Comparison of ENCODE assay signal across 21 cellular contexts in the genomic region with DNA sequence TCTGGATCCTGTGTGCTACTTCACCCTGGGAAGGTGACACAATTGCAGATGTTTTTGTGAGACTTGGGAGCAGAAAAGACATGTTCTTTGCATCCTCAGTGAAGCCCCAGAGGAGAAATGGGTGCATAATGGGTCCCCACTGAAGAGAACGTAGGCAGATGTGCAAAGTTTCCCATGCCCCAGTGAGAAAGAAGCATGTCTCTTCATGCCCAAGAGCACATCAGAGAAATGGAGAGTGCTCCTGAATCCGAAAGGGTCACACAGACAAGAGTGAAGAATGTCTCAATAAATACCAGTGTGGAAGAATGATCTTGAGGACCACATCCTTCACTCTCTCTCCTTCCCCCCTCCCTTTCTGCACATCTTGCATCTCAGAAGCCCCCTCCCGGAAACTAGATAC. TPM values are rescaled to one million over a fixed set of nuclear protein-coding genes. Genes with fewer than 3 reads are reported as not detected.
DNase-seq lines count a peak whose midpoint lies in the region; ATAC-seq, FAIRE-seq and TF ChIP-seq lines count a peak whose summit lies in the region.
"Had no signal": no experiment of that assay in that cellular context is flagged by ENCODE, and none has a peak within 500 bp of the region (broad histone marks: within the 10 kb centered on the region; RNA-seq: fewer than 3 reads in every experiment).

No MANE protein-coding gene starts in this region.

- no peak overlapping the region for H3K4me3 Mint-ChIP-seq in nephron
- H3K4me3 Mint-ChIP-seq in activated naive CD8-positive, alpha-beta T cell treated with anti-CD3 and anti-CD28 coated beads for 36 hours, result no peak overlapping the region
- H3K4me3 Mint-ChIP-seq: B cell, CD14-positive monocyte had no signal

- H2AK9ac ChIP-seq in IMR-90 (replicated peaks; ENCODE audit: low read depth, low read length, poor library complexity), result peak overlapping the region; percentile 6

- H3K27me3 ChIP-seq in IMR-90 (ENCODE audit: control insufficient read depth, insufficient read depth, low read length), result no peaks in the 10 kb centered on the region
- no peaks in the 10 kb centered on the region for H3K27me3 ChIP-seq in mammary epithelial cell (ENCODE audit: insufficient read depth, low read length)
- H3K27me3 ChIP-seq in tibial nerve, result no peaks in the 10 kb centered on the region
- H3K27me3 ChIP-seq: MG63 had no signal

- peaks cover 94% of the 10 kb centered on the region for H3K4me1 ChIP-seq in A549
- H3K4me1 ChIP-seq in IMR-90 (ENCODE audit: control insufficient read depth, insufficient read depth, low read length), result peaks cover 27% of the 10 kb centered on the region
- H3K4me1 ChIP-seq in mammary epithelial cell (ENCODE audit: insufficient read depth, low read length), result peaks cover 39% of the 10 kb centered on the region
- peaks cover 0 to 27% (median 3%) of the 10 kb centered on the region in 4 donors for H3K4me1 ChIP-seq in tibial nerve

- peak overlapping the region; percentile 26 for H3K14ac ChIP-seq in IMR-90 (replicated peaks; ENCODE audit: low read depth, low read length)

- H2BK15ac ChIP-seq in IMR-90 (ENCODE audit: low read depth, low read length), result peak overlapping the region; percentile 57; the same call in 2 of the 3 replicates

- H3K18ac ChIP-seq in IMR-90 (ENCODE audit: low read depth, low read length), result peak overlapping the region; percentile 67

- intact Hi-C loops in IMR-90 (cut with micrococcal nuclease), result loop anchor here (5.0 kb wide), 1 partner anchor 675 kb away; no protein-coding TSS in a partner anchor
- intact Hi-C loops in mammary epithelial cell (cut with micrococcal nuclease), result loop anchor here (10.0 kb wide), 1 partner anchor 262 kb away; no protein-coding TSS in a partner anchor

- H2AFZ ChIP-seq in IMR-90 (replicated peaks; ENCODE audit: low read length, poor library complexity) (no peak overlapping the region), mammary epithelial cell (ENCODE audit: low read depth, low read length) (peak overlapping the region; percentile 37)

- no peak overlapping the region for H3K56ac ChIP-seq in IMR-90 (ENCODE audit: extremely low read depth, insufficient read depth, low read length)

- ATAC-seq in A549, result no peak
- no peak for ATAC-seq in IMR-90 (ENCODE audit: low read depth)

- peaks cover 13% of the 10 kb centered on the region for H3K9me1 ChIP-seq in IMR-90 (ENCODE audit: insufficient read depth, low read length)

- BruUV-seq in IMR-90 (replicated peaks; lab: Mats Ljungman, UMichigan), result no TSS peak
- BruUV-seq in mammary epithelial cell (replicated peaks; lab: Mats Ljungman, UMichigan), result no TSS peak

- H3K4me3 ChIP-seq in A549, result no peak overlapping the region
- no peak overlapping the region for H3K4me3 ChIP-seq in IMR-90 (ENCODE audit: insufficient read depth, low read depth, low read length)
- H3K4me3 ChIP-seq in mammary epithelial cell (replicated peaks in 1 of 3; ENCODE audit: insufficient read depth in 1 of 3, low read depth in 2 of 3, low read length in 3 of 3), result no peak overlapping the region
- no peak overlapping the region for H3K4me3 ChIP-seq in tibial nerve
- H3K4me3 ChIP-seq: MG63 had no signal

- peaks cover 11% of the 10 kb centered on the region for H3K9me3 Mint-ChIP-seq in nephron
- peaks cover 7% of the 10 kb centered on the region for H3K9me3 Mint-ChIP-seq in activated naive CD8-positive, alpha-beta T cell treated with anti-CD3 and anti-CD28 coated beads for 36 hours

- in situ Hi-C loops in IMR-90 (cut with MboI; ENCODE audit: low sequenced_read_pairs) (no loop called here), mammary epithelial cell (cut with MboI; ENCODE audit: low sequenced_read_pairs in 2 of 2) (loop anchor here (5.0 to 25.0 kb wide), 2 partner anchors 180 to 665 kb away; no protein-coding TSS in a partner anchor)

- H3K36me3 Mint-ChIP-seq in nephron (ENCODE audit: low read depth), result peaks cover 12% of the 10 kb centered on the region
- H3K36me3 Mint-ChIP-seq in activated naive CD8-positive, alpha-beta T cell treated with anti-CD3 and anti-CD28 coated beads for 36 hours, result peaks cover 7% of the 10 kb centered on the region

- H3K27me3 Mint-ChIP-seq in nephron (ENCODE audit: low read depth), result no peaks in the 10 kb centered on the region
- H3K27me3 Mint-ChIP-seq in activated naive CD8-positive, alpha-beta T cell treated with anti-CD3 and anti-CD28 coated beads for 36 hours, result no peaks in the 10 kb centered on the region
- H3K27me3 Mint-ChIP-seq: B cell had no signal

- no peaks in the 10 kb centered on the region for H3K9me3 ChIP-seq in A549
- H3K9me3 ChIP-seq in IMR-90 (ENCODE audit: control insufficient read depth, insufficient read depth, low read length), result no peaks in the 10 kb centered on the region; the same call in 1 of the 2 replicates
- peaks cover 6% of the 10 kb centered on the region for H3K9me3 ChIP-seq in mammary epithelial cell (replicated peaks; ENCODE audit: insufficient read depth, low read length)
- H3K9me3 ChIP-seq in tibial nerve, result peaks cover 0 to 6% (median 0%) of the 10 kb centered on the region in 4 donors

- peaks cover 42% of the 10 kb centered on the region for H3K4me1 Mint-ChIP-seq in nephron
- peaks cover 6% of the 10 kb centered on the region for H3K4me1 Mint-ChIP-seq in activated naive CD8-positive, alpha-beta T cell treated with anti-CD3 and anti-CD28 coated beads for 36 hours
- H3K4me1 Mint-ChIP-seq: B cell, CD14-positive monocyte had no signal

- peak overlapping the region; percentile 3 to 64; a peak in 3 of 4 replicates for H4K8ac ChIP-seq in IMR-90 (ENCODE audit: low read depth in 2 of 2, low read length in 2 of 2)

- POLR2A ChIA-PET in A549 (lab: Yijun Ruan, JAX), result no interaction called here
- POLR2A ChIA-PET in IMR-90 (lab: Charles Lee; ENCODE audit: unreplicated experiment), result no interaction called here

- peak overlapping the region; percentile 100 for H2BK120ac ChIP-seq in IMR-90 (ENCODE audit: low read depth, low read length)

- dilution Hi-C loops in IMR-90 (cut with HindIII; ENCODE audit: low sequenced_read_pairs, unreplicated experiment), result no loop called here
- dilution Hi-C loops in mammary epithelial cell (cut with HindIII; ENCODE audit: low sequenced_read_pairs), result no loop called here

- TF ChIP-seq CTCF in A549 (IDR thresholded peaks at IDR 0.05), result no peak
- no peak for TF ChIP-seq CTCF in IMR-90 (conservative IDR thresholded peaks at IDR 0.05; ENCODE audit: low read depth, low read length)
- TF ChIP-seq CTCF in mammary epithelial cell (conservative IDR thresholded peaks at IDR 0.05 in 1 of 2, IDR thresholded peaks at IDR 0.05 in 1 of 2; ENCODE audit: extremely low read depth in 1 of 2, insufficient read depth in 1 of 2, low read depth in 1 of 2, low read length in 2 of 2), result no peak
- TF ChIP-seq CTCF in nephron (IDR thresholded peaks at IDR 0.05; ENCODE audit: unreplicated experiment in 3 of 3), result no peak
- TF ChIP-seq CTCF in tibial nerve (IDR thresholded peaks at IDR 0.05), result no peak

- no peaks in the 10 kb centered on the region for H3K79me2 ChIP-seq in mammary epithelial cell (ENCODE audit: insufficient read depth, low read length)

- H4K20me1 ChIP-seq in IMR-90 (ENCODE audit: insufficient read depth, low read length), result no peaks in the 10 kb centered on the region
- H4K20me1 ChIP-seq in mammary epithelial cell (ENCODE audit: insufficient read depth, low read length), result no peaks in the 10 kb centered on the region

- TF ChIP-seq EP300 in A549 (IDR thresholded peaks at IDR 0.05) (no peak), tibial nerve (IDR thresholded peaks at IDR 0.05) (no peak)

- H2BK5ac ChIP-seq in IMR-90 (ENCODE audit: low read depth, low read length, poor library complexity, severe bottlenecking), result peak overlapping the region; percentile 98

- peak overlapping the region; percentile 8 to 98 (median 95) for H3K27ac Mint-ChIP-seq in nephron
- H3K27ac Mint-ChIP-seq in activated naive CD8-positive, alpha-beta T cell treated with anti-CD3 and anti-CD28 coated beads for 36 hours, result no peak overlapping the region
- H3K27ac Mint-ChIP-seq: B cell had no signal

- peak overlapping the region; percentile 75 for H3K4me2 ChIP-seq in A549
- no peak overlapping the region for H3K4me2 ChIP-seq in IMR-90 (ENCODE audit: low read depth, low read length)
- H3K4me2 ChIP-seq in mammary epithelial cell (ENCODE audit: insufficient read depth, low read depth, low read length), result no peak overlapping the region

- H3K23ac ChIP-seq in IMR-90 (ENCODE audit: low read depth, low read length), result peak overlapping the region; percentile 40; the same call in 1 of the 2 replicates

- H4K91ac ChIP-seq in IMR-90 (ENCODE audit: insufficient read depth, low read depth, low read length), result peak overlapping the region; percentile 63

- peak overlapping the region; percentile 100 for H3K4ac ChIP-seq in IMR-90 (ENCODE audit: low read depth, low read length)

- WGBS in A549 (ENCODE audit: missing lambda C conversion rate), result 93% methylated on average over 3 of the region's 3 CpGs
- 100% methylated on average over 1 of the region's 3 CpGs; no CpG with 5 or more reads in 1 of the 2 experiments for WGBS in IMR-90 (ENCODE audit: extremely low coverage in 2 of 2, insufficient read length in 1 of 2), 2 experiments
- WGBS in mammary epithelial cell (ENCODE audit: low coverage, missing lambda C conversion rate), result 54% methylated on average over 3 of the region's 3 CpGs
- WGBS in tibial nerve, 2 donors, result 90 to 97% methylated on average over 3 of the region's 3 CpGs

- no peak for FAIRE-seq in A549 (lab: Jason Lieb, UNC)
- FAIRE-seq: A204.1 had no signal

- H3K9ac ChIP-seq in IMR-90 (ENCODE audit: low read depth, low read length) (0 out of 2 replicates have a peak overlapping the region, but pooled peaks have one; percentile 9), mammary epithelial cell (ENCODE audit: insufficient read depth, low read length) (no peak overlapping the region)
- H3K9ac ChIP-seq: SK-N-SH had no signal

- H3K79me1 ChIP-seq in IMR-90 (ENCODE audit: low read depth in 1 of 2, low read length in 2 of 2), result peaks cover 0 to 10% of the 10 kb centered on the region in 2 experiments; a peak in 2 of 4 replicates

- DNase-seq in A549 (ENCODE audit: low read depth in 1 of 2, low spot score in 1 of 2) (no peak), IMR-90 (no peak), mammary epithelial cell (no peak), tibial nerve (ENCODE audit: low spot score in 2 of 2) (no peak)
- DNase-seq in stimulated activated naive CD4-positive, alpha-beta T cell (lab: John Stamatoyannopoulos, UW), result no peak
- DNase-seq in activated naive CD8-positive, alpha-beta T cell treated with anti-CD3 and anti-CD28 coated beads for 36 hours, result no peak
- DNase-seq: DMS79, H7, Kasumi-1, MG63, NCI-H1417, NCI-H1694 treated with DMSO at 0.1 percent for 48 hours, NCI-H2081 treated with DMSO at 0.1 percent for 48 hours, NCI-H748 treated with DMSO at 0.1 percent for 48 hours, SIG-M5, SK-N-SH had no signal

- peak overlapping the region; percentile 83 for H2BK20ac ChIP-seq in IMR-90 (ENCODE audit: low read depth, low read length)

- peak overlapping the region; percentile 76 for H4K5ac ChIP-seq in IMR-90 (ENCODE audit: low read depth, low read length)

- CTCF ChIA-PET in A549 (lab: Yijun Ruan, JAX), result interaction anchor here (1.1 to 10.1 kb wide), 3 partner anchors 9 to 250 kb away, joined by 3 to 138 read pairs (median 19); no protein-coding TSS in a partner anchor
- CTCF ChIA-PET in IMR-90 (lab: Yijun Ruan, JAX), result no interaction called here
- CTCF ChIA-PET in mammary epithelial cell (lab: Charles Lee; ENCODE audit: low non-redundant PET), result no interaction called here

- TF ChIP-seq POLR2A in A549 (IDR thresholded peaks at IDR 0.05; ENCODE audit: low read length), result no peak
- TF ChIP-seq POLR2A in IMR-90 (IDR thresholded peaks at IDR 0.05; ENCODE audit: low read depth, low read length), result no peak
- no peak for TF ChIP-seq POLR2A in tibial nerve (IDR thresholded peaks at IDR 0.05)

- TF ChIP-seq RAD21 in A549 (conservative IDR thresholded peaks at IDR 0.05 in 1 of 2, IDR thresholded peaks at IDR 0.05 in 1 of 2), result no peak
- no peak for TF ChIP-seq RAD21 in IMR-90 (IDR thresholded peaks at IDR 0.05; ENCODE audit: low read length)

- H3K36me3 ChIP-seq in IMR-90 (ENCODE audit: control insufficient read depth, insufficient read depth, low read length) (no peaks in the 10 kb centered on the region), mammary epithelial cell (ENCODE audit: insufficient read depth, low read length) (no peaks in the 10 kb centered on the region), tibial nerve (peaks cover 0 to 3% (median 0%) of the 10 kb centered on the region in 3 donors)
- H3K36me3 ChIP-seq: MG63 had no signal

- H3K27ac ChIP-seq in A549 (peak overlapping the region; percentile 94 to 97), IMR-90 (ENCODE audit: insufficient read depth, low read length) (peak overlapping the region; percentile 64; the same call in 1 of the 2 replicates), mammary epithelial cell (ENCODE audit: insufficient read depth, low read depth, low read length) (no peak overlapping the region), tibial nerve (no peak overlapping the region)
- H3K27ac ChIP-seq: RWPE1 had no signal

- H2AK5ac ChIP-seq in IMR-90 (ENCODE audit: low read depth, low read length), result peak overlapping the region; percentile 86

RNA-seq across cellular contexts. Expression of gene CRIPT, which starts 30.0 kb away (rescaled TPM):
- 21.9 and 31.1 TPM in 2 replicates for polyA plus RNA-seq in A549 (2011; rRNA removed)
- 5.2 and 6.0 TPM in 2 replicates for polyA plus RNA-seq in A549 (2012; cell fraction: cytosol; rRNA removed)
- polyA plus RNA-seq in A549 (2012; cell fraction: nucleus; rRNA removed), result 1.1 and 2.1 TPM in 2 replicates
- 17.1 to 21.8 TPM (median 21.7 TPM) in 3 replicates for polyA plus RNA-seq in A549 (2017; fragmentation: RNase III; extraction: RNeasy Plus Mini Kit Qiagen cat#74134 plus additional on column Dnase treatment)
- 8.0 and 11.7 TPM in 2 replicates for polyA minus RNA-seq in A549 (2011; rRNA and poly(A)+ RNA removed)
- total RNA-seq in IMR-90 (2012; rRNA removed), result 4.5 and 18.3 TPM in 2 replicates
- polyA plus RNA-seq in IMR-90 (2012; rRNA removed), result 5.1 and 6.3 TPM in 2 replicates
- 0.53 and 0.99 TPM in 2 replicates for polyA plus RNA-seq in IMR-90 (2012; cell fraction: cytosol; rRNA removed)
- polyA plus RNA-seq in IMR-90 (2012; cell fraction: nucleus; rRNA removed; ENCODE audit: low replicate concordance), result 0.17 and 2.4 TPM in 2 replicates
- total RNA-seq in mammary epithelial cell, result 10 to 100 TPM in 1 of 2 donors, 1 to 10 TPM in 1; 8.3 to 13.7 TPM
- polyA plus RNA-seq in mammary epithelial cell, result 4.5 TPM
- 4.0 TPM for polyA minus RNA-seq in mammary epithelial cell
- total RNA-seq in tibial nerve, result 10 to 100 TPM; 12.0 to 20.6 (median 17.3) TPM
- 1 to 10 TPM; 7.7 to 8.1 TPM for total RNA-seq in activated naive CD8-positive, alpha-beta T cell treated with anti-CD3 and anti-CD28 coated beads for 36 hours

RNA-seq across cellular contexts. Expression of gene PIGF, which starts 30.2 kb away (rescaled TPM):
- polyA plus RNA-seq in A549 (2011; rRNA removed), result 85.9 and 98.9 TPM in 2 replicates
- polyA plus RNA-seq in A549 (2012; cell fraction: cytosol; rRNA removed), result 27.4 and 29.5 TPM in 2 replicates
- polyA plus RNA-seq in A549 (2012; cell fraction: nucleus; rRNA removed), result 11.5 and 16.3 TPM in 2 replicates
- polyA plus RNA-seq in A549 (2017; fragmentation: RNase III; extraction: RNeasy Plus Mini Kit Qiagen cat#74134 plus additional on column Dnase treatment), result 53.8 to 56.2 TPM (median 54.9 TPM) in 3 replicates
- 24.7 and 29.7 TPM in 2 replicates for polyA minus RNA-seq in A549 (2011; rRNA and poly(A)+ RNA removed)
- total RNA-seq in IMR-90 (2012; rRNA removed), result 21.3 and 36.1 TPM in 2 replicates
- 19.0 and 22.7 TPM in 2 replicates for polyA plus RNA-seq in IMR-90 (2012; rRNA removed)
- 4.8 and 11.2 TPM in 2 replicates for polyA plus RNA-seq in IMR-90 (2012; cell fraction: cytosol; rRNA removed)
- 3.0 and 25.7 TPM in 2 replicates for polyA plus RNA-seq in IMR-90 (2012; cell fraction: nucleus; rRNA removed; ENCODE audit: low replicate concordance)
- total RNA-seq in mammary epithelial cell, result 10 to 100 TPM; 23.4 to 24.2 TPM
- polyA plus RNA-seq in mammary epithelial cell, result 23.3 TPM
- polyA minus RNA-seq in mammary epithelial cell, result 35.3 TPM
- 10 to 100 TPM in 3 of 4 donors, 1 to 10 TPM in 1; 9.6 to 31.2 (median 24.6) TPM for total RNA-seq in tibial nerve
- total RNA-seq in activated naive CD8-positive, alpha-beta T cell treated with anti-CD3 and anti-CD28 coated beads for 36 hours, result 10 to 100 TPM; 20.9 TPM

RNA-seq across cellular contexts. Expression of gene SOCS5, which starts 52.1 kb away (rescaled TPM):
- polyA plus RNA-seq in A549 (2011; rRNA removed) (36.3 and 37.6 TPM in 2 replicates), A549 (2017; fragmentation: RNase III; extraction: RNeasy Plus Mini Kit Qiagen cat#74134 plus additional on column Dnase treatment) (28.2 to 34.0 TPM (median 32.4 TPM) in 3 replicates), IMR-90 (2012; rRNA removed) (37.5 and 38.4 TPM in 2 replicates), mammary epithelial cell (6.7 TPM)
- 10.2 and 11.9 TPM in 2 replicates for polyA plus RNA-seq in A549 (2012; cell fraction: cytosol; rRNA removed)
- 6.6 and 9.4 TPM in 2 replicates for polyA plus RNA-seq in A549 (2012; cell fraction: nucleus; rRNA removed)
- 41.1 and 41.3 TPM in 2 replicates for polyA minus RNA-seq in A549 (2011; rRNA and poly(A)+ RNA removed)
- total RNA-seq in IMR-90 (2012; rRNA removed) (169 and 222 TPM in 2 replicates), mammary epithelial cell (10 to 100 TPM in 1 of 2 donors, 1 to 10 TPM in 1; 9.3 to 21.5 TPM), tibial nerve (10 to 100 TPM; 27.0 to 45.0 (median 39.3) TPM)
- 11.7 and 18.8 TPM in 2 replicates for polyA plus RNA-seq in IMR-90 (2012; cell fraction: cytosol; rRNA removed)
- polyA plus RNA-seq in IMR-90 (2012; cell fraction: nucleus; rRNA removed; ENCODE audit: low replicate concordance), result 12.5 and 48.7 TPM in 2 replicates
- 14.8 TPM for polyA minus RNA-seq in mammary epithelial cell
- 1 to 10 TPM; 5.6 to 5.7 TPM for total RNA-seq in activated naive CD8-positive, alpha-beta T cell treated with anti-CD3 and anti-CD28 coated beads for 36 hours

Comparison
In these comparisons a context has a peak if more than half of its experiments do, and no peak if none do; other contexts are left out.
1. H3K27ac ChIP-seq: peak in A549 (2 of 2) and IMR-90 (single experiment); none in mammary epithelial cell (single experiment) and tibial nerve (0 of 4).